17 cellular contexts compared by ENCODE assay signal in genomic region chr10:126783806-126784205, GRCh38.
"Had no signal": no experiment of that assay in that cellular context is flagged by ENCODE, and none has a peak within 500 bp of the region (broad histone marks: within the 10 kb centered on the region; RNA-seq: fewer than 3 reads in every experiment).

No MANE protein-coding gene starts in this region.

- H3K9me3 ChIP-seq: sigmoid colon, upper lobe of left lung, vagina had no signal

- H3K4me3 ChIP-seq: dorsolateral prefrontal cortex, sigmoid colon, skin epidermis, upper lobe of left lung, vagina had no signal

- DNase-seq: cortex of kidney; dorsolateral prefrontal cortex; effector CD8-positive, alpha-beta T cell; foreskin melanocyte; hippocampal formation; kidney glomerular epithelial cell; mammary epithelial cell; natural killer cell; posterior cingulate gyrus; sigmoid colon; stimulated activated naive CD4-positive, alpha-beta T cell treated with Interleukin-2 at 50 U/mL for 16 hours; upper lobe of left lung had no signal

- H3K27me3 ChIP-seq: sigmoid colon, upper lobe of left lung, vagina had no signal

- H3K4me1 Mint-ChIP-seq: natural killer cell, neural crest cell had no signal

- ATAC-seq: left lobe of liver, natural killer cell had no signal

- H3K36me3 ChIP-seq: sigmoid colon, upper lobe of left lung, vagina had no signal

- H3K4me1 ChIP-seq: sigmoid colon, upper lobe of left lung, vagina had no signal

- H3K27ac ChIP-seq: dorsolateral prefrontal cortex, sigmoid colon, skin epidermis, upper lobe of left lung, vagina had no signal

- H3K4me3 Mint-ChIP-seq: mesothelial cell of epicardium, natural killer cell, neural crest cell had no signal

- H3K9me3 Mint-ChIP-seq: natural killer cell had no signal

- H3K27ac Mint-ChIP-seq: mesothelial cell of epicardium, natural killer cell had no signal

- H3K36me3 Mint-ChIP-seq: mesothelial cell of epicardium, natural killer cell had no signal
